In the genomic region with DNA sequence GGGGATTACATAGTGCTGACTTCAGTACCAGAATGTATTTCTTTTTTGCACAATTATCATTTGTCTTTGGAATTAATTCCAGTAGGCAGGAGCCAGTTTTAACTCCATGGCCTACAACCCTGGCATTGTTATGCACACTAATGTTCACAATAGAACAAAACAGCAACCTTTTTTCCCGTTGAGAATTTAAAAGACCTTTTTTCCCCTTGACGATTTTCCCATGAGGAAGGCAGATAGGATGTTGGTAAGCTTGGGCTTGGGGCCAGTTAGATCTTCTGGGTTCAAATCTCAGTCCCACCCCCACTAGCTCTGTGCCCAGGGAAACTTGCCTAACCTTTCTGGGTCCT, we compare ENCODE assay signal across 27 cellular contexts.
"Had no signal": no experiment of that assay in that cellular context is flagged by ENCODE, and none has a peak within 500 bp of the region (broad histone marks: within the 10 kb centered on the region; RNA-seq: fewer than 3 reads in every experiment).

No MANE protein-coding gene starts in this region.

- H3K4me3 Mint-ChIP-seq: activated CD8-positive, alpha-beta T cell treated with anti-CD3 and anti-CD28 coated beads for 36 hours; activated T-cell treated with anti-CD3 and anti-CD28 coated beads, Interleukin-2, amount 50 U/mL, for 4 hours; activated T-helper 17 cell treated with anti-CD3 and anti-CD28 coated beads, Interleukin-2, amount 50 U/mL, for 72 hours; central memory CD8-positive, alpha-beta T cell; dendritic cell treated with granulocyte-macrophage colony-stimulating factor and Interleukin-4, amounts not matched to agents 40 ng/mL and 50 ng/mL, for 4 days; endodermal cell; natural killer cell; type B pancreatic cell had no signal

- H3K9me3 Mint-ChIP-seq: activated CD8-positive, alpha-beta T cell treated with anti-CD3 and anti-CD28 coated beads for 36 hours; activated T-cell treated with anti-CD3 and anti-CD28 coated beads, Interleukin-2, amount 50 U/mL, for 4 hours; activated T-helper 17 cell treated with anti-CD3 and anti-CD28 coated beads, Interleukin-2, amount 50 U/mL, for 72 hours; central memory CD8-positive, alpha-beta T cell; endodermal cell; type B pancreatic cell had no signal

- H3K27ac Mint-ChIP-seq: activated CD8-positive, alpha-beta T cell treated with anti-CD3 and anti-CD28 coated beads for 36 hours; activated T-helper 17 cell treated with anti-CD3 and anti-CD28 coated beads, Interleukin-2, amount 50 U/mL, for 72 hours; dendritic cell treated with granulocyte-macrophage colony-stimulating factor and Interleukin-4, amounts not matched to agents 40 ng/mL and 50 ng/mL, for 4 days; endodermal cell; natural killer cell; progenitor cell of endocrine pancreas; type B pancreatic cell had no signal

- ATAC-seq: activated CD8-positive, alpha-beta T cell treated with anti-CD3 and anti-CD28 coated beads for 36 hours; activated T-cell treated with anti-CD3 and anti-CD28 coated beads, Interleukin-2, amount 50 U/mL, for 4 hours; activated T-helper 17 cell treated with anti-CD3 and anti-CD28 coated beads, Interleukin-2, amount 50 U/mL, for 72 hours; heart right ventricle; left lung; lower lobe of right lung; natural killer cell; right lobe of liver; stimulated activated naive CD8-positive, alpha-beta T cell treated with anti-CD3 and anti-CD28 coated beads, Interleukin-15, Interleukin-2, amounts not matched to agents 100 U/mL and 50 U/mL, for 24 hours had no signal

- H3K36me3 ChIP-seq: esophagus muscularis mucosa, heart right ventricle, left lung, lower lobe of right lung, right lobe of liver, thoracic aorta, vagina, WERI-Rb-1 had no signal

- H3K27me3 ChIP-seq: esophagus muscularis mucosa, heart right ventricle, left lung, right lobe of liver, vagina had no signal

- H3K4me1 Mint-ChIP-seq: activated T-helper 17 cell treated with anti-CD3 and anti-CD28 coated beads, Interleukin-2, amount 50 U/mL, for 72 hours; central memory CD8-positive, alpha-beta T cell; endodermal cell; natural killer cell had no signal

- H3K36me3 Mint-ChIP-seq: natural killer cell, type B pancreatic cell had no signal

- H3K4me1 ChIP-seq: left lung, lower lobe of right lung, right lobe of liver, vagina had no signal

- H3K9me3 ChIP-seq: esophagus muscularis mucosa, heart right ventricle, left lung, lower lobe of right lung, right lobe of liver, thoracic aorta, vagina had no signal

- H3K4me3 ChIP-seq: esophagus muscularis mucosa, heart right ventricle, left lung, lower lobe of right lung, right lobe of liver, thoracic aorta, vagina had no signal

- FAIRE-seq: bronchial epithelial cell had no signal

- H3K27me3 Mint-ChIP-seq: dendritic cell treated with granulocyte-macrophage colony-stimulating factor and Interleukin-4, amounts not matched to agents 40 ng/mL and 50 ng/mL, for 4 days; progenitor cell of endocrine pancreas; type B pancreatic cell had no signal

- DNase-seq: activated CD4-positive, alpha-beta T cell treated with anti-CD3 and anti-CD28 coated beads, Interleukin-2, amount 50 U/mL, for 1 hour; activated CD4-positive, CD25-positive, alpha-beta regulatory T cell treated with anti-CD3 and anti-CD28 coated beads, Interleukin-2, amount 50 U/mL, for 72 hours; activated CD8-positive, alpha-beta T cell treated with anti-CD3 and anti-CD28 coated beads for 36 hours; activated gamma-delta T cell treated with Interleukin-2 at 50 U/mL for 16 hours; activated naive CD4-positive, alpha-beta T cell treated with anti-CD3 and anti-CD28 coated beads, Interleukin-2, amount 50 U/mL, for 16 hours; activated T-cell treated with anti-CD3 and anti-CD28 coated beads, Interleukin-2, amount 50 U/mL, for 4 hours; endodermal cell; foreskin melanocyte; heart right ventricle; left lung; lower lobe of right lung; natural killer cell; right lobe of liver; stimulated activated CD4-positive, alpha-beta T cell treated with anti-CD3 and anti-CD28 coated beads, Interleukin-12 subunit alpha, Interleukin-12 subunit beta, amount 100 ng/mL, for 4 hours; stimulated activated CD4-positive, alpha-beta T cell treated with anti-CD3 and anti-CD28 coated beads, Interleukin-4, amount 100 ng/mL, for 1 hour; stimulated activated naive CD8-positive, alpha-beta T cell treated with anti-CD3 and anti-CD28 coated beads, Interleukin-15, Interleukin-2, amounts not matched to agents 100 U/mL and 50 U/mL, for 24 hours; T-helper 9 cell; WERI-Rb-1 had no signal

- H3K27ac ChIP-seq: esophagus muscularis mucosa, heart right ventricle, left lung, lower lobe of right lung, right lobe of liver, thoracic aorta, vagina, WERI-Rb-1 had no signal
